In genomic region chr3:6568999-6569493, GRCh38 we compare ENCODE assay signal across 25 cellular contexts.
"Had no signal": no experiment of that assay in that cellular context is flagged by ENCODE, and none has a peak within 500 bp of the region (broad histone marks: within the 10 kb centered on the region; RNA-seq: fewer than 3 reads in every experiment).

No MANE protein-coding gene starts in this region.

- H3K4me1 Mint-ChIP-seq: endodermal cell, mesothelial cell of epicardium had no signal

- H3K36me3 Mint-ChIP-seq: mesothelial cell of epicardium had no signal

- ATAC-seq: effector memory CD8-positive, alpha-beta T cell; esophagus mucosa; gastrocnemius medialis; heart right ventricle; left cardiac atrium; left lung; left ventricle myocardium superior; lower lobe of right lung; mucosa of descending colon had no signal

- H3K4me3 ChIP-seq: colonic mucosa, esophagus squamous epithelium, gastrocnemius medialis, heart right ventricle, left lung, lower lobe of right lung, mucosa of descending colon had no signal

- DNase-seq: colonic mucosa; cortex of kidney; effector CD8-positive, alpha-beta T cell; effector memory CD8-positive, alpha-beta T cell; endodermal cell; erythroblast; esophagus squamous epithelium; foreskin fibroblast; foreskin melanocyte; gastrocnemius medialis; glutamatergic neuron; head of caudate nucleus; heart right ventricle; hippocampal formation; left cardiac atrium; left lung; left ventricle myocardium superior; lower lobe of right lung; mesenchymal stem cell; mucosa of descending colon had no signal

- H3K4me1 ChIP-seq: colonic mucosa, esophagus squamous epithelium, gastrocnemius medialis, heart right ventricle, left lung, lower lobe of right lung had no signal

- H3K9me3 Mint-ChIP-seq: endodermal cell had no signal

- H3K27me3 Mint-ChIP-seq: dendritic cell treated with granulocyte-macrophage colony-stimulating factor and Interleukin-4, amounts not matched to agents 40 ng/mL and 50 ng/mL, for 4 days; effector memory CD8-positive, alpha-beta T cell had no signal

- H3K4me3 Mint-ChIP-seq: dendritic cell treated with granulocyte-macrophage colony-stimulating factor and Interleukin-4, amounts not matched to agents 40 ng/mL and 50 ng/mL, for 4 days; effector memory CD8-positive, alpha-beta T cell; endodermal cell; mesothelial cell of epicardium had no signal

- FAIRE-seq: keratinocyte had no signal

- H3K27ac Mint-ChIP-seq: dendritic cell treated with granulocyte-macrophage colony-stimulating factor and Interleukin-4, amounts not matched to agents 40 ng/mL and 50 ng/mL, for 4 days; effector memory CD8-positive, alpha-beta T cell; endodermal cell; mesothelial cell of epicardium had no signal

- H3K36me3 ChIP-seq: colonic mucosa, esophagus squamous epithelium, gastrocnemius medialis, heart right ventricle, left lung, lower lobe of right lung had no signal

- H3K9me3 ChIP-seq: colonic mucosa, esophagus squamous epithelium, gastrocnemius medialis, left lung, lower lobe of right lung, mucosa of descending colon had no signal

- H3K27ac ChIP-seq: colonic mucosa, epithelial cell of prostate, esophagus squamous epithelium, gastrocnemius medialis, heart right ventricle, left lung, lower lobe of right lung had no signal

- H3K27me3 ChIP-seq: colonic mucosa, esophagus squamous epithelium, gastrocnemius medialis, heart right ventricle, left lung had no signal
